In genomic region chr5:2338686-2339085, GRCh38 we compare ENCODE assay signal across 22 cellular contexts.
A peak's percentile ranks its signal among the peaks of the same experiment; 100 is the strongest.
DNase-seq lines count a peak whose midpoint lies in the region; FAIRE-seq and TF ChIP-seq lines count a peak whose summit lies in the region.
"Had no signal": no experiment of that assay in that cellular context is flagged by ENCODE, and none has a peak within 500 bp of the region (broad histone marks: within the 10 kb centered on the region; RNA-seq: fewer than 3 reads in every experiment).

No MANE protein-coding gene starts in this region.

- no peak overlapping the region for H3T11ph ChIP-seq in H9 (ENCODE audit: low read length)

- peaks cover 11 to 15% of the 10 kb centered on the region in 2 experiments for H3K4me1 Mint-ChIP-seq in H9
- H3K4me1 Mint-ChIP-seq: CD4-positive, alpha-beta memory T cell had no signal

- H3K36me3 Mint-ChIP-seq in H9 (ENCODE audit: insufficient read depth in 1 of 3, low read depth in 3 of 3) = no peaks in the 10 kb centered on the region
- H3K36me3 Mint-ChIP-seq: CD4-positive, alpha-beta memory T cell had no signal

- TF ChIP-seq EP300 in H1 (IDR thresholded peaks at IDR 0.05; ENCODE audit: borderline replicate concordance in 1 of 2, low read depth in 2 of 2, low read length in 2 of 2) = no peak

- H3K23ac ChIP-seq in H9 (ENCODE audit: insufficient read length, low read depth, low read length) = no peak overlapping the region
- H3K23ac ChIP-seq in H1 (ENCODE audit: insufficient read length) = no peak overlapping the region
- H3K23ac ChIP-seq in neuronal stem cell (ENCODE audit: low read depth, low read length, poor library complexity) = peak overlapping the region; percentile 16

- H3K27ac ChIP-seq in H9 (ENCODE audit: insufficient read length, low read depth, low read length) = no peak overlapping the region
- no peak overlapping the region for H3K27ac ChIP-seq in H1 (ENCODE audit: low read depth, low read length)
- H3K27ac ChIP-seq in neuronal stem cell (replicated peaks; ENCODE audit: low read length) = no peak overlapping the region
- H3K27ac ChIP-seq: A549 had no signal

- H3K4me2 ChIP-seq in H9 (ENCODE audit: insufficient read depth, insufficient read length, low read length) = no peak overlapping the region
- no peak overlapping the region for H3K4me2 ChIP-seq in H1 (ENCODE audit: insufficient read depth in 1 of 2, low read depth in 2 of 2, low read length in 2 of 2)
- no peak overlapping the region for H3K4me2 ChIP-seq in neuronal stem cell (ENCODE audit: insufficient read depth, low read length, poor library complexity, severe bottlenecking)
- H3K4me2 ChIP-seq: A549, GM23338 had no signal

- no peaks in the 10 kb centered on the region; the same call in 1 of the 2 replicates for H3K27me3 Mint-ChIP-seq in H9 (ENCODE audit: low read depth)

- H3K4me3 ChIP-seq in H1 (ENCODE audit: extremely low read depth in 1 of 4, insufficient read depth in 2 of 4, low read depth in 3 of 4, low read length in 4 of 4) (no peak overlapping the region), neuronal stem cell (ENCODE audit: low read length in 2 of 2) (peak overlapping the region in 1 of 2 donors; percentile 10)
- H3K4me3 ChIP-seq: A549, GM23338 had no signal

- TF ChIP-seq CTCF in H9 (conservative IDR thresholded peaks at IDR 0.05) (no peak), H1 (IDR thresholded peaks at IDR 0.05; ENCODE audit: control extremely low read depth in 1 of 3, insufficient read depth in 1 of 3, low read depth in 1 of 3, low read length in 3 of 3) (no peak)

- H3K23me2 ChIP-seq in H9 (ENCODE audit: insufficient read length, low read depth, low read length, poor library complexity, severe bottlenecking) = peaks cover 4% of the 10 kb centered on the region
- no peaks in the 10 kb centered on the region for H3K23me2 ChIP-seq in H1 (ENCODE audit: low read depth, low read length)

- H3K36me3 ChIP-seq in H1 (ENCODE audit: control insufficient read depth in 2 of 4, insufficient read depth in 4 of 4, low read length in 3 of 4) (no peaks in the 10 kb centered on the region; a peak in 1 of 8 replicates), neuronal stem cell (replicated peaks in 1 of 2; ENCODE audit: control insufficient read depth in 2 of 2, insufficient read depth in 2 of 2, low read length in 2 of 2) (no peaks in the 10 kb centered on the region)

- H4K91ac ChIP-seq in H9 (ENCODE audit: insufficient read length, low read depth, low read length) = no peak overlapping the region
- H4K91ac ChIP-seq in H1 (replicated peaks; ENCODE audit: insufficient read length, low read length) = peak overlapping the region; percentile 57
- H4K91ac ChIP-seq in neuronal stem cell (ENCODE audit: low read depth, low read length, poor library complexity) = no peak overlapping the region

- H3K18ac ChIP-seq in H9 (ENCODE audit: insufficient read length, low read depth, low read length) = no peak overlapping the region
- no peak overlapping the region for H3K18ac ChIP-seq in H1 (ENCODE audit: extremely low read depth, low read length)
- H3K18ac ChIP-seq in neuronal stem cell (ENCODE audit: low read length) = peak overlapping the region; percentile 15

- H3K79me2 ChIP-seq in H9 (ENCODE audit: insufficient read depth, low read length) (no peaks in the 10 kb centered on the region), H1 (ENCODE audit: control insufficient read depth in 1 of 2, insufficient read depth in 2 of 2, low read length in 2 of 2) (no peaks in the 10 kb centered on the region)

- H4K5ac ChIP-seq in H9 (ENCODE audit: insufficient read length, low read depth, low read length) (no peak overlapping the region), H1 (ENCODE audit: insufficient read length, low read depth, low read length) (no peak overlapping the region)

- WGBS in H9 (ENCODE audit: extremely low coverage, insufficient read length, low lambda C conversion rate) = no CpG with 5 or more reads among the region's 20 CpGs
- 89% methylated on average over 19 of the region's 20 CpGs; no CpG with 5 or more reads in 1 of the 2 experiments for WGBS in H1 (ENCODE audit: extremely low coverage in 1 of 2, insufficient coverage in 1 of 2, insufficient read length in 1 of 2, insufficient replicate concordance in 2 of 2, low coverage in 1 of 2, low lambda C conversion rate in 2 of 2, missing lambda C conversion rate in 1 of 2), 2 experiments
- no CpG with 5 or more reads among the region's 20 CpGs for WGBS in neuronal stem cell (ENCODE audit: extremely low coverage in 2 of 2, insufficient read length in 2 of 2, insufficient replicate concordance in 1 of 2), 2 donors

- DNase-seq in Daoy (ENCODE audit: low read depth) (peak; percentile 22), H9 (no peak), H1 (ENCODE audit: low read depth in 1 of 2, low spot score in 2 of 2) (no peak), neuronal stem cell (ENCODE audit: low spot score) (no peak), NCI-H524 (lab: John Stamatoyannopoulos, UW) (no peak), Ammon's horn (ENCODE audit: low spot score) (no peak), EL (no peak)
- DNase-seq: 8988T; ACHN; AML-193; C1 segment of cervical spinal cord; Calu3; CD4-positive, alpha-beta memory T cell; COR-L47; DMS153; DND-41; GF-D8 had no signal

- TF ChIP-seq RAD21 in H1 (IDR thresholded peaks at IDR 0.05 in 1 of 2, conservative IDR thresholded peaks at IDR 0.05 in 1 of 2; ENCODE audit: low read depth in 2 of 2, low read length in 2 of 2) = no peak

- CTCF ChIA-PET in H1 (lab: Charles Lee; ENCODE audit: partially characterized antibody) = no interaction called here

- H3K4ac ChIP-seq in H9 (ENCODE audit: low read depth, low read length) (no peak overlapping the region), H1 (replicated peaks; ENCODE audit: insufficient read length, low read depth, low read length) (no peak overlapping the region), neuronal stem cell (ENCODE audit: low read length) (no peak overlapping the region)

- H3K79me1 ChIP-seq in H9 (ENCODE audit: insufficient read depth, low read depth, low read length, poor library complexity, severe bottlenecking) = no peaks in the 10 kb centered on the region
- H3K79me1 ChIP-seq in H1 (ENCODE audit: low read depth, low read length) = no peaks in the 10 kb centered on the region
- H3K79me1 ChIP-seq in neuronal stem cell (ENCODE audit: low read depth, low read length) = no peaks in the 10 kb centered on the region

- no peak for FAIRE-seq in H1 (lab: Jason Lieb, UNC)
- FAIRE-seq: A549, GM12891, GM18507, H54 had no signal

- H3K4me1 ChIP-seq in H9 (ENCODE audit: insufficient read depth, low read length) = no peaks in the 10 kb centered on the region
- H3K4me1 ChIP-seq in H1 (replicated peaks in 1 of 4; ENCODE audit: control insufficient read depth in 3 of 4, insufficient read depth in 4 of 4, low read length in 3 of 4) = peaks cover 0 to 12% (median under 1%) of the 10 kb centered on the region in 4 experiments; a peak in 1 of 7 replicates
- peaks cover 16 to 21% of the 10 kb centered on the region in 2 donors for H3K4me1 ChIP-seq in neuronal stem cell (ENCODE audit: control insufficient read depth in 2 of 2, insufficient read depth in 1 of 2, low read depth in 1 of 2, low read length in 2 of 2)
- H3K4me1 ChIP-seq: A549 had no signal

- no peak overlapping the region for H2BK5ac ChIP-seq in H9 (ENCODE audit: insufficient read length, low read length)
- H2BK5ac ChIP-seq in H1 (ENCODE audit: low read depth, low read length) = no peak overlapping the region
- no peak overlapping the region for H2BK5ac ChIP-seq in neuronal stem cell (ENCODE audit: low read length)

- H2BK15ac ChIP-seq in H9 (ENCODE audit: low read depth, low read length) (no peak overlapping the region), H1 (ENCODE audit: low read length) (no peak overlapping the region; the same call in 1 of the 2 replicates), neuronal stem cell (ENCODE audit: low read length) (no peak overlapping the region)

- no peak overlapping the region for H2BK120ac ChIP-seq in H9 (ENCODE audit: low read depth, low read length, poor library complexity, severe bottlenecking)
- H2BK120ac ChIP-seq in H1 (replicated peaks; ENCODE audit: low read depth, low read length) = no peak overlapping the region
- no peak overlapping the region for H2BK120ac ChIP-seq in neuronal stem cell (ENCODE audit: low read depth, low read length)

- H3K4me3 Mint-ChIP-seq in H9 = no peak overlapping the region
- H3K4me3 Mint-ChIP-seq: CD4-positive, alpha-beta memory T cell; GM23338 had no signal

- H2AK5ac ChIP-seq in H9 (ENCODE audit: insufficient read length, low read length) (no peak overlapping the region), H1 (ENCODE audit: low read depth, low read length) (no peak overlapping the region), neuronal stem cell (ENCODE audit: low read depth, low read length) (peak overlapping the region; percentile 95)

- H4K20me1 ChIP-seq in H9 (ENCODE audit: control insufficient read depth, insufficient read depth, insufficient read length) = no peaks in the 10 kb centered on the region
- H4K20me1 ChIP-seq in H1 (replicated peaks in 1 of 2; ENCODE audit: control insufficient read depth in 1 of 2, insufficient read depth in 2 of 2, low read length in 2 of 2) = no peaks in the 10 kb centered on the region

- no peak overlapping the region for H2BK12ac ChIP-seq in H9 (ENCODE audit: insufficient read length, low read depth, low read length)
- H2BK12ac ChIP-seq in H1 (ENCODE audit: low read depth, low read length) = no peak overlapping the region; the same call in 1 of the 2 replicates
- no peak overlapping the region for H2BK12ac ChIP-seq in neuronal stem cell (ENCODE audit: low read length)

- H3K27ac Mint-ChIP-seq in H9 = no peak overlapping the region
- H3K27ac Mint-ChIP-seq: GM23338 had no signal

- no peak overlapping the region for H2BK20ac ChIP-seq in H9 (ENCODE audit: low read depth, low read length, poor library complexity, severe bottlenecking)
- H2BK20ac ChIP-seq in H1 (ENCODE audit: low read length) = no peak overlapping the region

- H4K8ac ChIP-seq in H9 (replicated peaks; ENCODE audit: insufficient read length, low read depth, low read length) = no peak overlapping the region
- no peak overlapping the region for H4K8ac ChIP-seq in H1 (ENCODE audit: extremely low read depth, insufficient read depth, low read length)
- no peak overlapping the region for H4K8ac ChIP-seq in neuronal stem cell (ENCODE audit: low read depth, low read length)

- no peak overlapping the region for H3K56ac ChIP-seq in H9 (ENCODE audit: insufficient read length, low read depth, low read length)
- no peak overlapping the region for H3K56ac ChIP-seq in H1 (replicated peaks; ENCODE audit: insufficient read length, low read depth, low read length)

- no peak for TF ChIP-seq POLR2A in H1 (IDR thresholded peaks at IDR 0.05; ENCODE audit: control extremely low read depth in 1 of 2, low read depth in 2 of 2, low read length in 2 of 2)

- H3K14ac ChIP-seq in H9 (ENCODE audit: insufficient read depth, low read length) = peak overlapping the region; percentile 63; the same call in 1 of the 2 replicates
- H3K14ac ChIP-seq in H1 (ENCODE audit: insufficient read length) = no peak overlapping the region
- H3K14ac ChIP-seq in neuronal stem cell (ENCODE audit: low read length) = peak overlapping the region; percentile 25

- no peaks in the 10 kb centered on the region for H3K9me3 ChIP-seq in H9 (ENCODE audit: control insufficient read depth, low read depth, low read length)
- H3K9me3 ChIP-seq in H1 (ENCODE audit: insufficient read depth in 2 of 2, low read depth in 1 of 2, low read length in 1 of 2) = no peaks in the 10 kb centered on the region
- H3K9me3 ChIP-seq in neuronal stem cell (replicated peaks in 1 of 2; ENCODE audit: control insufficient read depth in 2 of 2, insufficient read depth in 1 of 2, low read depth in 1 of 2, low read length in 2 of 2) = peaks cover 0 to 3% of the 10 kb centered on the region in 2 donors
- H3K9me3 ChIP-seq: A549 had no signal

- no peak overlapping the region for H2AFZ ChIP-seq in H9 (ENCODE audit: low read length)
- peak overlapping the region; percentile 66 for H2AFZ ChIP-seq in H1 (ENCODE audit: low read length)
- no peak overlapping the region for H2AFZ ChIP-seq in neuronal stem cell (ENCODE audit: low read length)
- H2AFZ ChIP-seq: GM23338 had no signal

- no peaks in the 10 kb centered on the region for H3K9me3 Mint-ChIP-seq in H9
- H3K9me3 Mint-ChIP-seq: GM23338 had no signal

- H3K9ac ChIP-seq in H9 (ENCODE audit: extremely low read depth, insufficient read length, low read length) (no peak overlapping the region), H1 (replicated peaks in 1 of 4; ENCODE audit: extremely low read depth in 1 of 4, low read depth in 3 of 4, low read length in 3 of 4) (no peak overlapping the region), neuronal stem cell (ENCODE audit: low read depth, low read length, poor library complexity) (peak overlapping the region; percentile 55)

- H3K27me3 ChIP-seq in H9 (ENCODE audit: insufficient read depth, low read length) = no peaks in the 10 kb centered on the region
- no peaks in the 10 kb centered on the region; a peak in 1 of 7 replicates for H3K27me3 ChIP-seq in H1 (replicated peaks in 1 of 4; ENCODE audit: control insufficient read depth in 3 of 4, extremely low read depth in 1 of 4, insufficient read depth in 3 of 4, low read length in 3 of 4)
- H3K27me3 ChIP-seq in neuronal stem cell (ENCODE audit: control insufficient read depth in 3 of 3, insufficient read depth in 3 of 3, low read depth in 1 of 3, low read length in 3 of 3) = no peaks in the 10 kb centered on the region

- POLR2A ChIA-PET in H1 (lab: Charles Lee; ENCODE audit: partially characterized antibody) = no interaction called here
